Comparison of ENCODE assay signal across 25 cellular contexts in the genomic region with DNA sequence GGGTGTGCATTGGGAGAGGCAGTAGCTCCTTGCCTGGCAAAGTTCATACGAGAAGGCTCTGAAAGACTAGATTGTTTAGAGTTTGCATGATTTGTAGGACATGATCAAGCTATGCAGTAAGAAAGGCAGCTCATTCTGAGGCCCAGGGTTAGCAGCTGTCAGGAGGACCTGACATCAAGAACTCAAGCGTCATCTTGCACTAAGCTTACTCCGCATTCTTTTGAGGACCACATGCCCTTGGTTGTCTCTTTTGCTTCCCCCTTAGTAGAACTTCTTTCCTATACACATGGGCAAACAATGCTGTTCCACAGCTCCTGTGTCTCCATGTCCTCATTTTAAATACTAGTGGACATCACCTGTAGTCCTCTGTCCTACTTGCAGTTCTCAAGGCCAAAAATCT.
"Had no signal": no experiment of that assay in that cellular context is flagged by ENCODE, and none has a peak within 500 bp of the region (broad histone marks: within the 10 kb centered on the region; RNA-seq: fewer than 3 reads in every experiment).

No MANE protein-coding gene starts in this region.

- H3K27ac ChIP-seq: epithelial cell of prostate, esophagus muscularis mucosa, heart right ventricle, neutrophil, right atrium auricular region, sigmoid colon, skin epidermis, stomach, upper lobe of left lung, uterus had no signal

- H3K9me3 ChIP-seq: esophagus muscularis mucosa, gastrocnemius medialis, heart right ventricle, neutrophil, right atrium auricular region, sigmoid colon, stomach, thyroid gland, upper lobe of left lung, uterus had no signal

- H3K27me3 ChIP-seq: dorsolateral prefrontal cortex, esophagus muscularis mucosa, gastrocnemius medialis, heart right ventricle, right atrium auricular region, sigmoid colon, stomach, thyroid gland, upper lobe of left lung, uterus had no signal

- ATAC-seq: gastrocnemius medialis; heart right ventricle; naive thymus-derived CD4-positive, alpha-beta T cell had no signal

- H3K4me3 ChIP-seq: dorsolateral prefrontal cortex, esophagus muscularis mucosa, gastrocnemius medialis, heart right ventricle, right atrium auricular region, sigmoid colon, skin epidermis, stomach, thyroid gland, upper lobe of left lung, uterus had no signal

- FAIRE-seq: endometrium, islet of Langerhans had no signal

- H3K36me3 ChIP-seq: neutrophil, uterus had no signal

- H3K4me1 ChIP-seq: thyroid gland had no signal

- DNase-seq: cortex of kidney; dorsolateral prefrontal cortex; effector CD8-positive, alpha-beta T cell; gastrocnemius medialis; heart right ventricle; hypothalamus; kidney glomerular epithelial cell; mesendoderm; naive thymus-derived CD4-positive, alpha-beta T cell; sigmoid colon; stimulated activated CD4-positive, alpha-beta T cell treated with anti-CD3 and anti-CD28 coated beads, Interleukin-2, amount 100 ng/mL, for 24 hours; stimulated activated CD4-positive, alpha-beta T cell treated with anti-CD3 and anti-CD28 coated beads, Interleukin-4, amount 100 ng/mL, for 4 hours; stimulated activated naive CD4-positive, alpha-beta T cell; stomach; substantia nigra; thyroid gland; upper lobe of left lung; uterus had no signal
